ENCODE assay signal across 9 cellular contexts in the genomic region with DNA sequence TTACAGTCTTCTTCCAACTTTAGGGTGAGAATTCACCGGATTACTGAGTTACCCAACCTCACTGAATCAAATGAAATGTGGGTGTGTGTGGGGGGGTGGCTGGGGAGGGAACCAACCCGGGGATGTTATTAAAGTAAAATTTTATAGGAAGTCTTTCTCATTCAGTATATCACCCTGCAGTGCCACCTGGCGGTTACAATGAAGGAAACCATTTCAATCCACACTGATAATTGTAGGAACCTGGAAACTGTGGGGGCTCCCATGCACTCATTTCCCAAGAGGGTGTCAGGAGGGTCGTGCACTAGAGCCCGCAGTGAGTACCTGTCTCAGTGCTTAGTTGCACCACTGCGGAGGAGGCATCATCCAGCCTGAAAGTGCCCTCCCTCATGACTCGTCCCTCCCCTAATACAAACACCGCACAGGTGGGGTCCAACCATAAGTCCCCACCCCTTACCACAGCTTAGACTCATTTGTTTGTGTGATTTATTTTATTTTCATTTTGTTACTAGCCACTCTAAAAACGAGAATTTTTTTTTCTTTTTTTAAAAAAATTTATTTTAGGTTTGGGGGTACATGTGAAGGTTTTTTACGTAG. TPM values are rescaled to one million over a fixed set of nuclear protein-coding genes. Genes with fewer than 3 reads are reported as not detected.
DNase-seq lines count a peak whose midpoint lies in the region; ATAC-seq and TF ChIP-seq lines count a peak whose summit lies in the region.
"Had no signal": no experiment of that assay in that cellular context is flagged by ENCODE, and none has a peak within 500 bp of the region (broad histone marks: within the 10 kb centered on the region; RNA-seq: fewer than 3 reads in every experiment).

No MANE protein-coding gene starts in this region.

- H3K4me1 ChIP-seq in foreskin keratinocyte (no peaks in the 10 kb centered on the region), trophoblast cell (ENCODE audit: control insufficient read depth in 1 of 2, insufficient read depth in 2 of 2, low read length in 2 of 2) (no peaks in the 10 kb centered on the region)

- no peak overlapping the region for H2BK5ac ChIP-seq in trophoblast cell (ENCODE audit: low read depth, low read length, poor library complexity)

- H3K27me3 ChIP-seq in foreskin keratinocyte: no peaks in the 10 kb centered on the region
- no peaks in the 10 kb centered on the region for H3K27me3 ChIP-seq in trophoblast cell (ENCODE audit: insufficient read depth, low read length)

- H3K9me3 Mint-ChIP-seq in activated T-cell treated with anti-CD3 and anti-CD28 coated beads, Interleukin-2, amount 50 U/mL, for 24 hours: no peaks in the 10 kb centered on the region

- H2AFZ ChIP-seq in trophoblast cell (ENCODE audit: insufficient read depth, low read length, poor library complexity): no peak overlapping the region

- H4K12ac ChIP-seq in trophoblast cell (ENCODE audit: low read depth, low read length): no peak overlapping the region

- H4K91ac ChIP-seq in trophoblast cell (ENCODE audit: low read depth, low read length): no peak overlapping the region

- DNase-seq in AG09309 (ENCODE audit: low read depth) (peak; percentile 11), NCI-H69 (lab: John Stamatoyannopoulos, UW) (peak; percentile 75), foreskin keratinocyte (peak in 1 of 2 donors; percentile 12), trophoblast cell (peak in 1 of 2 donors; percentile 67)
- peak; percentile 37 for DNase-seq in activated T-cell treated with anti-CD3 and anti-CD28 coated beads, Interleukin-2, amount 50 U/mL, for 24 hours

- no peak overlapping the region for H3K4ac ChIP-seq in trophoblast cell (ENCODE audit: low read depth, low read length)

- peaks cover under 1% of the 10 kb centered on the region for H3K9me3 ChIP-seq in trophoblast cell (ENCODE audit: insufficient read depth, low read depth, low read length)

- H2AK5ac ChIP-seq in trophoblast cell (ENCODE audit: low read length): no peak overlapping the region

- H3K4me2 ChIP-seq in trophoblast cell (ENCODE audit: low read length): no peak overlapping the region

- no peaks in the 10 kb centered on the region for H3K79me1 ChIP-seq in trophoblast cell (ENCODE audit: low read length)

- H3K23ac ChIP-seq in trophoblast cell (ENCODE audit: low read length): no peak overlapping the region

- peak overlapping the region; percentile 37 for H2BK12ac ChIP-seq in trophoblast cell (ENCODE audit: low read length)

- no peak overlapping the region for H3K18ac ChIP-seq in trophoblast cell (ENCODE audit: low read length)

- no peak overlapping the region for H3K14ac ChIP-seq in trophoblast cell (ENCODE audit: low read length)

- H4K8ac ChIP-seq in trophoblast cell (ENCODE audit: low read depth, low read length): no peak overlapping the region

- ATAC-seq in foreskin keratinocyte (no peak), HG03469 (IDR thresholded peaks at IDR 0.05; ENCODE audit: unreplicated experiment) (no peak), HG02981 (IDR thresholded peaks at IDR 0.05; ENCODE audit: unreplicated experiment) (no peak)

- no CpG with 5 or more reads among the region's 10 CpGs for WGBS in trophoblast cell (ENCODE audit: extremely low coverage, insufficient coverage, insufficient read length)

- H3K27me3 Mint-ChIP-seq in activated T-cell treated with anti-CD3 and anti-CD28 coated beads, Interleukin-2, amount 50 U/mL, for 24 hours: peaks cover 18% of the 10 kb centered on the region

- TF ChIP-seq CTCF in AG09309 (IDR thresholded peaks at IDR 0.05; ENCODE audit: control insufficient read depth, insufficient read depth, low read depth, low read length, missing control alignments) (peak; percentile 68), GM12875 (IDR thresholded peaks at IDR 0.05; ENCODE audit: borderline replicate concordance, insufficient read depth, low read depth, low read length) (peak; percentile 43; the same call in 1 of the 2 replicates), foreskin keratinocyte (conservative IDR thresholded peaks at IDR 0.05) (peak; percentile 63)

- no peaks in the 10 kb centered on the region for H3K79me2 ChIP-seq in trophoblast cell (ENCODE audit: control insufficient read depth, insufficient read depth, low read length, poor library complexity)

- H3K36me3 Mint-ChIP-seq in activated T-cell treated with anti-CD3 and anti-CD28 coated beads, Interleukin-2, amount 50 U/mL, for 24 hours (ENCODE audit: low read depth): no peaks in the 10 kb centered on the region

- H3K27ac Mint-ChIP-seq in activated T-cell treated with anti-CD3 and anti-CD28 coated beads, Interleukin-2, amount 50 U/mL, for 24 hours: no peak overlapping the region

- H3K4me3 ChIP-seq in AG09309 (ENCODE audit: control insufficient read depth, low read depth, low read length) (no peak overlapping the region), GM12875 (ENCODE audit: low read depth, low read length) (no peak overlapping the region), trophoblast cell (ENCODE audit: low read depth, low read length) (no peak overlapping the region)

- H3K4me3 Mint-ChIP-seq in activated T-cell treated with anti-CD3 and anti-CD28 coated beads, Interleukin-2, amount 50 U/mL, for 24 hours: no peak overlapping the region

- H3K4me1 Mint-ChIP-seq in activated T-cell treated with anti-CD3 and anti-CD28 coated beads, Interleukin-2, amount 50 U/mL, for 24 hours (ENCODE audit: low read depth): no peaks in the 10 kb centered on the region

- H3K36me3 ChIP-seq in trophoblast cell (ENCODE audit: control insufficient read depth in 1 of 2, insufficient read depth in 2 of 2, low read length in 2 of 2): no peaks in the 10 kb centered on the region

- H3K27ac ChIP-seq in foreskin keratinocyte (no peak overlapping the region), trophoblast cell (ENCODE audit: low read depth, low read length) (no peak overlapping the region)

- H2BK120ac ChIP-seq in trophoblast cell (ENCODE audit: insufficient read depth, low read length, poor library complexity): no peak overlapping the region

- H3K9ac ChIP-seq in trophoblast cell (ENCODE audit: low read length): no peak overlapping the region

RNA-seq across cellular contexts. Expression of gene IGSF5, which starts 29.1 kb away (rescaled TPM):
- not detected in 2 replicates for total RNA-seq in foreskin keratinocyte
- polyA plus RNA-seq in foreskin keratinocyte: not detected in 2 replicates
- polyA plus RNA-seq in trophoblast cell (2013): 1.1 and 1.2 TPM in 2 replicates
- total RNA-seq: mononuclear cell had no signal
